In the genomic region with DNA sequence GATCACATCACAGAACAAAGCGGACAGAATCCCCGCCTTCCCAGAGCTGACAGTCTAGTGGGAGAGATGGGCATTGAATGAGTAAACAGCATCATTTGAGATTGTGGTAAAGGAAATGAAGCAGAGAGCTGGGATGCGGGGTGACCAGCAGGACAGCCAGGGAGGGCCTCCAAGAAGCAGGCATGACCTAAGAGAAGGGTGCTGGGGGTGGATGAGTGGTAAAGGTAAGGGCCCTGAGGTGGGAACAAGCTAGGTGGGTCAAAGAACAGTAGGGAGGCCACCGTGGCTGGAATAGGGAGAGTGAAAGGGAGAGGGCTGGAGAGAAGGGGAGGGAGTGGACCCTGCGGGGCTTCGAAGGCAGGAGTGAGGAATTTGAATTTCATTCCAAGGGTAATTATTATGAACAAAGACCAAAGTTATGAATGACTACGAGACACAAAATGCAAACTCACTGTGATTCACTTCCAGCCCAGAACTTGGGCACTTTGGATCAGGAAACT, we compare ENCODE assay signal across 16 cellular contexts.
DNase-seq lines count a peak whose midpoint lies in the region; ATAC-seq and TF ChIP-seq lines count a peak whose summit lies in the region.
"Had no signal": no experiment of that assay in that cellular context is flagged by ENCODE, and none has a peak within 500 bp of the region (broad histone marks: within the 10 kb centered on the region; RNA-seq: fewer than 3 reads in every experiment).

No MANE protein-coding gene starts in this region.

- no peaks in the 10 kb centered on the region for H3K4me1 Mint-ChIP-seq in activated T-cell treated with anti-CD3 and anti-CD28 coated beads, Interleukin-2, amount 50 U/mL, for 24 hours (ENCODE audit: low read depth)

- H3K27ac ChIP-seq in foreskin keratinocyte = peak overlapping the region; percentile 40
- H3K27ac ChIP-seq: BLaER1, SK-N-MC, tibial artery had no signal

- H3K27ac Mint-ChIP-seq in activated T-cell treated with anti-CD3 and anti-CD28 coated beads, Interleukin-2, amount 50 U/mL, for 24 hours = no peak overlapping the region

- DNase-seq in A172 (ENCODE audit: low spot score) = peak; percentile 61
- DNase-seq in GM04503 (ENCODE audit: low read depth) = peak; percentile 47
- DNase-seq in foreskin keratinocyte = peak in 1 of 2 donors; percentile 53
- DNase-seq in DMS 273 treated with DMSO at 0.1 percent for 48 hours (lab: John Stamatoyannopoulos, UW) = no peak
- DNase-seq in GF-D8 (lab: John Stamatoyannopoulos, UW) = no peak
- no peak for DNase-seq in activated CD4-positive, alpha-beta T cell treated with anti-CD3 and anti-CD28 coated beads, Interleukin-2, amount 50 U/mL, for 48 hours
- no peak for DNase-seq in activated T-cell treated with anti-CD3 and anti-CD28 coated beads, Interleukin-2, amount 50 U/mL, for 24 hours
- DNase-seq: amygdala; effector CD4-positive, alpha-beta T cell; left cardiac atrium; NCI-H187; NCI-H82; tibial artery had no signal

- H3K9me3 Mint-ChIP-seq in activated T-cell treated with anti-CD3 and anti-CD28 coated beads, Interleukin-2, amount 50 U/mL, for 24 hours = no peaks in the 10 kb centered on the region

- H3K27me3 ChIP-seq in foreskin keratinocyte = no peaks in the 10 kb centered on the region
- H3K27me3 ChIP-seq: BLaER1, tibial artery had no signal

- TF ChIP-seq CTCF in foreskin keratinocyte (conservative IDR thresholded peaks at IDR 0.05) = no peak

- H3K4me3 Mint-ChIP-seq in activated T-cell treated with anti-CD3 and anti-CD28 coated beads, Interleukin-2, amount 50 U/mL, for 24 hours = no peak overlapping the region

- H3K36me3 Mint-ChIP-seq in activated T-cell treated with anti-CD3 and anti-CD28 coated beads, Interleukin-2, amount 50 U/mL, for 24 hours (ENCODE audit: low read depth) = no peaks in the 10 kb centered on the region

- peaks cover 8% of the 10 kb centered on the region for H3K4me1 ChIP-seq in foreskin keratinocyte
- H3K4me1 ChIP-seq: tibial artery had no signal

- peak; percentile 48 for ATAC-seq in SK-N-SH treated with all-trans-retinoic acid at 6 μM for 48 hours
- no peak for ATAC-seq in foreskin keratinocyte
- ATAC-seq: left cardiac atrium had no signal

- no peaks in the 10 kb centered on the region for H3K27me3 Mint-ChIP-seq in activated T-cell treated with anti-CD3 and anti-CD28 coated beads, Interleukin-2, amount 50 U/mL, for 24 hours

TF ChIP-seq in SK-N-SH treated with all-trans-retinoic acid at 6 μM for 48 hours, 23 proteins besides CTCF, POLR2A, EP300 and RAD21:
- no peak for TF ChIP-seq ISL1 (CRISPR knock-in tag; IDR thresholded peaks at IDR 0.05)
- TF ChIP-seq ZFP30 (CRISPR knock-in tag; IDR thresholded peaks at IDR 0.05) = no peak
- TF ChIP-seq ZC3H10 (CRISPR knock-in tag; IDR thresholded peaks at IDR 0.05) = no peak
- no peak for TF ChIP-seq ESRRG (CRISPR knock-in tag; IDR thresholded peaks at IDR 0.05)
- no peak for TF ChIP-seq PPARA (CRISPR knock-in tag; IDR thresholded peaks at IDR 0.05; ENCODE audit: borderline replicate concordance)
- no peak for TF ChIP-seq TCF4 (CRISPR knock-in tag; IDR thresholded peaks at IDR 0.05; ENCODE audit: borderline replicate concordance)
- no peak for TF ChIP-seq SNAI2 (CRISPR knock-in tag; IDR thresholded peaks at IDR 0.05)
- no peak for TF ChIP-seq RARB (CRISPR knock-in tag; IDR thresholded peaks at IDR 0.05)
- TF ChIP-seq TOX (CRISPR knock-in tag; IDR thresholded peaks at IDR 0.05; ENCODE audit: borderline replicate concordance) = no peak
- no peak for TF ChIP-seq ZNF8 (CRISPR knock-in tag; IDR thresholded peaks at IDR 0.05)
- no peak for TF ChIP-seq GLIS3 (CRISPR knock-in tag; IDR thresholded peaks at IDR 0.05)
- TF ChIP-seq, protein P1, sequence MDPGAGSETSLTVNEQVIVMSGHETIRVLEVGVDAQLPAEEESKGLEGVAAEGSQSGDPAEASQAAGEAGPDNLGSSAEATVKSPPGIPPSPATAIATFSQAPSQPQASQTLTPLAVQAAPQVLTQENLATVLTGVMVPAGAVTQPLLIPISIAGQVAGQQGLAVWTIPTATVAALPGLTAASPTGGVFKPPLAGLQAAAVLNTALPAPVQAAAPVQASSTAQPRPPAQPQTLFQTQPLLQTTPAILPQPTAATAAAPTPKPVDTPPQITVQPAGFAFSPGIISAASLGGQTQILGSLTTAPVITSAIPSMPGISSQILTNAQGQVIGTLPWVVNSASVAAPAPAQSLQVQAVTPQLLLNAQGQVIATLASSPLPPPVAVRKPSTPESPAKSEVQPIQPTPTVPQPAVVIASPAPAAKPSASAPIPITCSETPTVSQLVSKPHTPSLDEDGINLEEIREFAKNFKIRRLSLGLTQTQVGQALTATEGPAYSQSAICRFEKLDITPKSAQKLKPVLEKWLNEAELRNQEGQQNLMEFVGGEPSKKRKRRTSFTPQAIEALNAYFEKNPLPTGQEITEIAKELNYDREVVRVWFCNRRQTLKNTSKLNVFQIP (CRISPR knock-in tag; IDR thresholded peaks at IDR 0.05; ENCODE audit: borderline replicate concordance, low read depth) = no peak

Comparison
In these comparisons a context has a peak if more than half of its experiments do, and no peak if none do; other contexts are left out.
1. DNase-seq: peak in A172 (single experiment) and GM04503 (single experiment); none in DMS 273 treated with DMSO at 0.1 percent for 48 hours (single experiment), GF-D8 (single experiment), activated CD4-positive, alpha-beta T cell treated with anti-CD3 and anti-CD28 coated beads, Interleukin-2, amount 50 U/mL, for 48 hours (0 of 2) and activated T-cell treated with anti-CD3 and anti-CD28 coated beads, Interleukin-2, amount 50 U/mL, for 24 hours (single experiment).